In genomic region chr6:143901885-143902708, GRCh38 we compare ENCODE assay signal across 8 cellular contexts. TPM values are rescaled to one million over a fixed set of nuclear protein-coding genes. Genes with fewer than 3 reads are reported as not detected.
DNase-seq lines count a peak whose midpoint lies in the region; ATAC-seq, FAIRE-seq and TF ChIP-seq lines count a peak whose summit lies in the region.

No MANE protein-coding gene starts in this region.

- no peak overlapping the region for H3K4me3 ChIP-seq in lung

- H3K4me3 Mint-ChIP-seq in progenitor cell of endocrine pancreas (ENCODE audit: low read depth), result no peak overlapping the region

- H3K27ac ChIP-seq in lung (ENCODE audit: low read depth in 1 of 2, low read length in 1 of 2), result peak overlapping the region; percentile 27 to 31

- TF ChIP-seq POLR2A in GM12891 (IDR thresholded peaks at IDR 0.05; ENCODE audit: low read depth, low read length), result no peak

- FAIRE-seq in GM12891 (lab: Jason Lieb, UNC), result peak; percentile 77

- no peaks in the 10 kb centered on the region for H3K36me3 ChIP-seq in lung (ENCODE audit: control insufficient read depth in 2 of 2, insufficient read depth in 2 of 2, low read length in 2 of 2)

- 31 to 48% methylated on average over 6 of the region's 6 CpGs for WGBS in lung, 2 donors

- H3K9me3 ChIP-seq in lung (ENCODE audit: control insufficient read depth in 2 of 2, insufficient read depth in 1 of 2, low read length in 1 of 2), result no peaks in the 10 kb centered on the region

- no peaks in the 10 kb centered on the region for H3K36me3 Mint-ChIP-seq in progenitor cell of endocrine pancreas (ENCODE audit: insufficient read depth)

- no peaks in the 10 kb centered on the region for H3K9me3 Mint-ChIP-seq in progenitor cell of endocrine pancreas (ENCODE audit: low read depth)

- DNase-seq in GM12891 (ENCODE audit: insufficient read length, low spot score) (peak; percentile 8), lung (ENCODE audit: low spot score) (no peak), mesenteric fat pad (ENCODE audit: low spot score) (no peak), progenitor cell of endocrine pancreas (ENCODE audit: low spot score, unreplicated experiment) (no peak), LoVo (ENCODE audit: low spot score) (no peak), NCI-H82 (lab: John Stamatoyannopoulos, UW) (no peak)

- H3K4me1 Mint-ChIP-seq in progenitor cell of endocrine pancreas (ENCODE audit: low read depth), result peaks cover 2% of the 10 kb centered on the region

- H3K27ac Mint-ChIP-seq in progenitor cell of endocrine pancreas, result no peak overlapping the region

- no peaks in the 10 kb centered on the region for H3K27me3 Mint-ChIP-seq in progenitor cell of endocrine pancreas

- H3K27me3 ChIP-seq in lung (ENCODE audit: control insufficient read depth, insufficient read depth), result no peaks in the 10 kb centered on the region

- ATAC-seq in GM21515 (IDR thresholded peaks at IDR 0.05; ENCODE audit: unreplicated experiment), result peak; percentile 96
- ATAC-seq in HG03575 (IDR thresholded peaks at IDR 0.05; ENCODE audit: extremely low read depth, insufficient number of reproducible peaks, low FRiP score, unreplicated experiment), result peak; percentile 99
- peak; percentile 19 for ATAC-seq in lung (ENCODE audit: insufficient read depth, low FRiP score)

- TF ChIP-seq CTCF in lung (IDR thresholded peaks at IDR 0.05; ENCODE audit: control extremely low read depth, extremely low read depth), result no peak
- TF ChIP-seq CTCF in progenitor cell of endocrine pancreas (IDR thresholded peaks at IDR 0.05; ENCODE audit: unreplicated experiment), result no peak

- no peaks in the 10 kb centered on the region for H3K4me1 ChIP-seq in lung (ENCODE audit: control insufficient read depth in 2 of 2, insufficient read depth in 2 of 2, low read length in 2 of 2)

TF ChIP-seq in GM12891, 5 proteins besides CTCF, POLR2A, EP300 and RAD21:
- no peak for TF ChIP-seq POU2F2 (IDR thresholded peaks at IDR 0.05; ENCODE audit: low read depth, low read length)

RNA-seq across cellular contexts. Expression of gene ZC2HC1B, which starts 37.8 kb away (rescaled TPM):
- not detected for polyA plus RNA-seq in GM12891 (2012; ENCODE audit: low read depth, missing spikeins)
- under 1 TPM in 1 of 2 donors, not detected in 1; 0.28 TPM for total RNA-seq in lung
- polyA plus RNA-seq in lung, result not detected
- total RNA-seq in mesenteric fat pad, result not detected
- total RNA-seq in progenitor cell of endocrine pancreas, result not detected in 2 replicates

RNA-seq across cellular contexts. Expression of gene LTV1, which starts 59.0 kb away (rescaled TPM):
- polyA plus RNA-seq in GM12891 (2012; ENCODE audit: low read depth, missing spikeins), result 27.2 TPM
- 10 to 100 TPM; 15.6 to 22.6 TPM for total RNA-seq in lung
- 10 to 100 TPM; 30.2 to 31.9 TPM for polyA plus RNA-seq in lung
- total RNA-seq in mesenteric fat pad, result 31.4 TPM
- 21.8 and 24.6 TPM in 2 replicates for total RNA-seq in progenitor cell of endocrine pancreas

Comparison
In these comparisons a context has a peak if more than half of its experiments do, and no peak if none do; other contexts are left out.
1. ATAC-seq: peak in every context shown above with its lines; median percentile 99 in HG03575; 96 in GM21515; 19 in lung.